In genomic region chr22:23563111-23563510, GRCh38 we compare ENCODE assay signal across 39 cellular contexts. TPM values are rescaled to one million over a fixed set of nuclear protein-coding genes. Genes with fewer than 3 reads are reported as not detected.
"Had no signal": no experiment of that assay in that cellular context is flagged by ENCODE, and none has a peak within 500 bp of the region (broad histone marks: within the 10 kb centered on the region; RNA-seq: fewer than 3 reads in every experiment).

No MANE protein-coding gene starts in this region.

- H3K4me3 ChIP-seq: body of pancreas, breast epithelium, MG63 had no signal

- H3K9me3 ChIP-seq: body of pancreas, breast epithelium, MG63 had no signal

- DNase-seq: activated CD4-positive, alpha-beta memory T cell treated with anti-CD3 and anti-CD28 coated beads, Interleukin-2, amount 10 ng/mL, durations not matched to agents 7 days and 5 days; activated CD4-positive, alpha-beta T cell treated with anti-CD3 and anti-CD28 coated beads for 1 hour; activated CD4-positive, alpha-beta T cell treated with anti-CD3 and anti-CD28 coated beads for 48 hours; activated CD4-positive, CD25-positive, alpha-beta regulatory T cell; activated CD8-positive, alpha-beta memory T cell treated with anti-CD3 and anti-CD28 coated beads for 24 hours; activated CD8-positive, alpha-beta memory T cell treated with anti-CD3 and anti-CD28 coated beads, Interleukin-2, amount 10 ng/mL, durations not matched to agents 7 days and 5 days; activated gamma-delta T cell; activated naive CD4-positive, alpha-beta T cell treated with Interleukin-2 at 50 U/mL for 16 hours; activated naive CD8-positive, alpha-beta T cell treated with anti-CD3 and anti-CD28 coated beads, Interleukin-2, amount 10 ng/mL, durations not matched to agents 7 days and 5 days; amygdala; body of pancreas; Kasumi-1; MG63; NCI-H1048; NCI-H1105 treated with DMSO at 0.1 percent for 48 hours; NCI-H1436; NCI-H1694; NCI-H1930; NCI-H2081 treated with DMSO at 0.1 percent for 48 hours; NCI-H226; NCI-H446 treated with DMSO at 0.1 percent for 48 hours; NCI-H524; NCI-H69; SIG-M5; SW 1271; T-helper 1 cell; T-helper 2 cell; T-helper 9 cell; WERI-Rb-1 had no signal

- H3K27ac ChIP-seq: body of pancreas, breast epithelium, RWPE1, WERI-Rb-1 had no signal

- H3K36me3 ChIP-seq: breast epithelium, MG63, WERI-Rb-1 had no signal

- H3K36me3 Mint-ChIP-seq: activated CD8-positive, alpha-beta memory T cell treated with anti-CD3 and anti-CD28 coated beads, Interleukin-2, amount 10 ng/mL, durations not matched to agents 7 days and 5 days; activated naive CD4-positive, alpha-beta T cell treated with anti-CD3 and anti-CD28 coated beads, Interleukin-2, amount 50 U/mL, for 24 hours; activated naive CD8-positive, alpha-beta T cell treated with anti-CD3 and anti-CD28 coated beads, Interleukin-2, amount 10 ng/mL, durations not matched to agents 7 days and 5 days had no signal

- H3K9me3 Mint-ChIP-seq: activated CD4-positive, alpha-beta memory T cell treated with anti-CD3 and anti-CD28 coated beads, Interleukin-2, amount 10 ng/mL, durations not matched to agents 7 days and 5 days; activated naive CD4-positive, alpha-beta T cell treated with anti-CD3 and anti-CD28 coated beads, Interleukin-2, amount 50 U/mL, for 24 hours; activated naive CD8-positive, alpha-beta T cell treated with anti-CD3 and anti-CD28 coated beads, Interleukin-2, amount 10 ng/mL, durations not matched to agents 7 days and 5 days had no signal

- ATAC-seq: activated CD8-positive, alpha-beta memory T cell treated with anti-CD3 and anti-CD28 coated beads, Interleukin-2, amount 10 ng/mL, durations not matched to agents 7 days and 5 days; body of pancreas; Panc1; Right ventricle myocardium inferior; SK-N-SH treated with all-trans-retinoic acid at 6 μM for 48 hours had no signal

- H3K4me3 Mint-ChIP-seq: activated CD4-positive, alpha-beta memory T cell treated with anti-CD3 and anti-CD28 coated beads, Interleukin-2, amount 10 ng/mL, durations not matched to agents 7 days and 5 days; activated CD8-positive, alpha-beta memory T cell treated with anti-CD3 and anti-CD28 coated beads, Interleukin-2, amount 10 ng/mL, durations not matched to agents 7 days and 5 days; activated naive CD4-positive, alpha-beta T cell treated with anti-CD3 and anti-CD28 coated beads, Interleukin-2, amount 50 U/mL, for 24 hours; activated naive CD8-positive, alpha-beta T cell treated with anti-CD3 and anti-CD28 coated beads, Interleukin-2, amount 10 ng/mL, durations not matched to agents 7 days and 5 days had no signal

- H3K27me3 ChIP-seq: body of pancreas had no signal

- H3K27ac Mint-ChIP-seq: activated CD4-positive, alpha-beta memory T cell treated with anti-CD3 and anti-CD28 coated beads, Interleukin-2, amount 10 ng/mL, durations not matched to agents 7 days and 5 days; activated CD8-positive, alpha-beta memory T cell treated with anti-CD3 and anti-CD28 coated beads, Interleukin-2, amount 10 ng/mL, durations not matched to agents 7 days and 5 days; activated naive CD4-positive, alpha-beta T cell treated with anti-CD3 and anti-CD28 coated beads, Interleukin-2, amount 50 U/mL, for 24 hours; activated naive CD8-positive, alpha-beta T cell treated with anti-CD3 and anti-CD28 coated beads, Interleukin-2, amount 10 ng/mL, durations not matched to agents 7 days and 5 days had no signal

RNA-seq across cellular contexts. Expression of gene IGLL1, which starts 17.0 kb away (rescaled TPM):
- total RNA-seq: activated naive CD8-positive, alpha-beta T cell treated with anti-CD3 and anti-CD28 coated beads, Interleukin-2, amount 10 ng/mL, durations not matched to agents 7 days and 5 days; astrocyte; body of pancreas; breast epithelium; cardiac septum; Right ventricle myocardium inferior; SK-MEL-5 had no signal
- polyA plus RNA-seq: adipose tissue had no signal
